In the genomic region with DNA sequence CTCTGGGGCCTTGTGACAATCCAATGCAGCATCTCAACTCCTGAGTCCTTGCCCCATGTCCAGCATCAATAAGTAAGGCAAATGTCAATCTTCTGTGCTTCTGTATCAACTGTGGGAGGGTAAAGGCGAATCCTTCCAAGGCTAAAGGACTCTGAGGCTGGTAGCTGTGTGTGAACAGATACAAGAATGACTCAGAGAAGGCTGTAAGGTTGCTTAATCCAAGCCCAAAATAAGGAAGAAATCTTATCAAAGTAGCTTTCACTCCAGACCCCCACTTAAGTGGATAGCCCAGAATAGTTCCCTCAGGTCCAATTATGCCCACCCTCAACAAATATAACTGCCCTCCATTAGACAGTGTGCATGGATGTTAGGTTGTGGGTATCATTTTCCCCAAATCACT, we compare ENCODE assay signal across 24 cellular contexts. TPM values are rescaled to one million over a fixed set of nuclear protein-coding genes. Genes with fewer than 3 reads are reported as not detected.
"Had no signal": no experiment of that assay in that cellular context is flagged by ENCODE, and none has a peak within 500 bp of the region (broad histone marks: within the 10 kb centered on the region; RNA-seq: fewer than 3 reads in every experiment).

No MANE protein-coding gene starts in this region.

- H3K4me2 ChIP-seq: KMS-11 had no signal

- DNase-seq: activated CD4-positive, alpha-beta T cell treated with anti-CD3 and anti-CD28 coated beads for 4 hours; activated CD8-positive, alpha-beta memory T cell treated with anti-CD3 and anti-CD28 coated beads, Interleukin-2, amount 50 U/mL, for 4 hours; activated CD8-positive, alpha-beta T cell treated with anti-CD3 and anti-CD28 coated beads for 36 hours; activated T-cell treated with anti-CD3 and anti-CD28 coated beads, Interleukin-2, amount 50 U/mL, for 72 hours; amygdala; MG63; NCI-H1092 treated with DMSO at 0.1 percent for 48 hours; NCI-H1417 treated with DMSO at 0.1 percent for 48 hours; NCI-H1694; NCI-H2029; NCI-H2107; NCI-H510A treated with DMSO at 0.1 percent for 48 hours; NCI-H69; RPMI8226; T-helper 17 cell; T-helper 9 cell had no signal

- H3K27ac ChIP-seq: KMS-11, SJSA1 had no signal

- FAIRE-seq: astrocyte, colon, TTC549 had no signal

- H3K9ac ChIP-seq: KMS-11 had no signal

- H3K36me3 ChIP-seq: MG63, SJSA1 had no signal

- H3K9me3 ChIP-seq: MG63, SJSA1 had no signal

- ATAC-seq: activated CD4-positive, CD25-positive, alpha-beta regulatory T cell treated with anti-CD3 and anti-CD28 coated beads, Interleukin-2, amount 50 U/mL, for 24 hours; activated CD8-positive, alpha-beta T cell treated with anti-CD3 and anti-CD28 coated beads for 36 hours; activated T-cell treated with anti-CD3 and anti-CD28 coated beads, Interleukin-2, amount 50 U/mL, for 72 hours; Right ventricle myocardium inferior; T-helper 17 cell had no signal

- H3K27me3 ChIP-seq: MG63 had no signal

- H3K4me3 ChIP-seq: MG63, SJSA1 had no signal

RNA-seq across cellular contexts. Expression of a gene that starts 28.1 kb away (rescaled TPM):
- total RNA-seq: activated CD8-positive, alpha-beta T cell treated with anti-CD3 and anti-CD28 coated beads for 36 hours; activated T-cell treated with anti-CD3 and anti-CD28 coated beads, Interleukin-2, amount 50 U/mL, for 72 hours; astrocyte; Right ventricle myocardium inferior; SJSA1; T-helper 17 cell had no signal
- polyA plus RNA-seq: IgD-negative memory B cell had no signal
